ENCODE assay signal across 8 cellular contexts in the genomic region with DNA sequence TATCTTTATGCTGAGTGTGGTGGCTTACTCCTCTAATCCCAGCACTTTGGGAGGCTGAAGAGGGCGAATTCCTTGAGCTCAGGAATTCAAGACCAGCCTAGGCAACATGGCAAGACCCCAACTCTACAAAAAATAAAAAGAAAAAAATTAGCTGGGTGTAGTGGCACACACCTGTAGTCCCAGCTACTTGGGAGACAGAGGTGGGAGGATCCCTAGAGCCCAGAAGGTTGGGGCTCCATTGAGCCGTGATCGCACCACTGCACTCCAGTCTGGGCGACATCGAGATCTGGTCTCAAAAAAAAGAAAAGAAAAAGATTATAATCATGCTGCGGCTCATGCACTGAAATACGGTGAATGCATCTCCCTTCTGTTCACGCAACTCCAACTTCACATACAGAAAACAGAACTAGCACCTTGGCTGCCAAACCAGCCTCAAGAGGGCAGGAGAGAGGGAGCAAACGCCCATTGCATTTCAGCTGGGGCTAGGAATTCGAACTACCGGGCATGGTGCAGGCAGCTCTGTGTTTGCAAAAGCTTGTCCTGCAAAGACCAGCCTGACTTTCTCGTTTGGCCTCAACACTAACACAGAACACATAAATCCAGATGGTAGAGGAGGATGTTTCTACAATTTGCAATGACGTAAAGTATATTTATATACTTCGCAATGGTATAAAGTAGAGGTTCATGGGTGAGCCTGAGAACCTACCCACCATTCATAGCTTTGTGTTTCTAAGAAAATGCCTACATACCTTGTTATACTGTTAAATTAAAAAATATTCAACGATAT. TPM values are rescaled to one million over a fixed set of nuclear protein-coding genes. Genes with fewer than 3 reads are reported as not detected.
A peak's percentile ranks its signal among the peaks of the same experiment; 100 is the strongest.
DNase-seq lines count a peak whose midpoint lies in the region; ATAC-seq, FAIRE-seq and TF ChIP-seq lines count a peak whose summit lies in the region.

No MANE protein-coding gene starts in this region.

- intact Hi-C loops in mucosa of descending colon (cut with DNase I, micrococcal nuclease), result no loop called here

- CTCF ChIA-PET in AG04449 (lab: Yijun Ruan, JAX), result interaction anchor here (0.7 to 3.8 kb wide), 29 partner anchors 10 to 697 kb away, joined by 3 to 40 read pairs (median 4); partner anchors contain the start of genes RPL3 and TAB1

- no peaks in the 10 kb centered on the region for H3K9me3 ChIP-seq in mucosa of descending colon

- no peak overlapping the region for H3K4me3 Mint-ChIP-seq in endothelial cell (ENCODE audit: unreplicated experiment)

- no peaks in the 10 kb centered on the region for H3K36me3 ChIP-seq in mucosa of descending colon (ENCODE audit: low read depth)

- H3K4me3 ChIP-seq in AG04449 (ENCODE audit: low read depth, low read length) (no peak overlapping the region), mucosa of descending colon (no peak overlapping the region)

- H3K27me3 Mint-ChIP-seq in endothelial cell (ENCODE audit: unreplicated experiment), result peaks cover 1% of the 10 kb centered on the region

- H3K4me1 ChIP-seq in mucosa of descending colon (ENCODE audit: low read depth), result no peaks in the 10 kb centered on the region

- no peak overlapping the region for H3K27ac Mint-ChIP-seq in endothelial cell (ENCODE audit: unreplicated experiment)

- H3K4me1 Mint-ChIP-seq in endothelial cell (ENCODE audit: unreplicated experiment), result peaks cover 4% of the 10 kb centered on the region

- H3K36me3 Mint-ChIP-seq in endothelial cell (ENCODE audit: low read depth, unreplicated experiment), result no peaks in the 10 kb centered on the region

- FAIRE-seq in GM18507 (lab: Jason Lieb, UNC), result peak; percentile 89

- POLR2A ChIA-PET in AG04449 (lab: Yijun Ruan, JAX), result interaction anchor here (0.5 to 1.5 kb wide), 4 partner anchors 24 to 185 kb away, joined by 3 to 9 read pairs (median 4); partner anchors contain the start of gene RPL3

- no peak for DNase-seq in AG04449 (ENCODE audit: low read depth, low spot score)
- no peak for DNase-seq in GM18507 (ENCODE audit: extremely low spot score, insufficient read length, low read depth)
- peak; percentile 2 for DNase-seq in NCI-H774 (lab: John Stamatoyannopoulos, UW)
- peak; percentile 76 for DNase-seq in activated CD8-positive, alpha-beta memory T cell treated with anti-CD3 and anti-CD28 coated beads for 24 hours
- peak; percentile 72 for DNase-seq in endothelial cell (ENCODE audit: low spot score)
- peak in 2 of 3 donors; percentile 52 to 75 for DNase-seq in mucosa of descending colon
- peak; percentile 28 for DNase-seq in stromal cell of bone marrow (ENCODE audit: low read depth)
- no peak for DNase-seq in NCI-H1048 (lab: John Stamatoyannopoulos, UW)

- ATAC-seq in mucosa of descending colon, result peak; percentile 82

- H3K9me3 Mint-ChIP-seq in endothelial cell (ENCODE audit: unreplicated experiment), result no peaks in the 10 kb centered on the region

- TF ChIP-seq CTCF in AG04449 (IDR thresholded peaks at IDR 0.05; ENCODE audit: insufficient read depth, low read length, missing control alignments), result peak; percentile 88
- TF ChIP-seq CTCF in endothelial cell (IDR thresholded peaks at IDR 0.05; ENCODE audit: unreplicated experiment), result peak; percentile 41
- peak; percentile 53 for TF ChIP-seq CTCF in mucosa of descending colon (IDR thresholded peaks at IDR 0.05)

RNA-seq across cellular contexts. Expression of gene SYNGR1, which starts 6.3 kb away (rescaled TPM):
- 2.9 TPM for total RNA-seq in endothelial cell (ENCODE audit: unreplicated experiment)
- total RNA-seq in mucosa of descending colon, result 10 to 100 TPM in 1 of 3 donors, 1 to 10 TPM in 2; 1.7 to 26.5 (median 2.9) TPM

RNA-seq across cellular contexts. Expression of gene RPL3, which starts 24.0 kb away (rescaled TPM):
- total RNA-seq in endothelial cell (ENCODE audit: unreplicated experiment), result 2,149 TPM
- total RNA-seq in mucosa of descending colon, result 1,000 to 10,000 TPM; 1,561 to 1,749 (median 1,709) TPM

RNA-seq across cellular contexts. Expression of gene TAB1, which starts 56.1 kb away (rescaled TPM):
- 24.0 TPM for total RNA-seq in endothelial cell (ENCODE audit: unreplicated experiment)
- total RNA-seq in mucosa of descending colon, result 10 to 100 TPM; 19.2 to 29.9 (median 24.8) TPM

Comparison
In these comparisons a context has a peak if more than half of its experiments do, and no peak if none do; other contexts are left out.
1. DNase-seq: peak in NCI-H774 (single experiment), activated CD8-positive, alpha-beta memory T cell treated with anti-CD3 and anti-CD28 coated beads for 24 hours (single experiment), endothelial cell (single experiment), mucosa of descending colon (2 of 3) and stromal cell of bone marrow (single experiment); none in AG04449 (single experiment), GM18507 (single experiment) and NCI-H1048 (single experiment).
2. Peak in every context shown above with its lines, with median percentiles within 50 percentile points of each other: CTCF ChIP-seq.